Comparison of ENCODE assay signal across 8 cellular contexts in the genomic region with DNA sequence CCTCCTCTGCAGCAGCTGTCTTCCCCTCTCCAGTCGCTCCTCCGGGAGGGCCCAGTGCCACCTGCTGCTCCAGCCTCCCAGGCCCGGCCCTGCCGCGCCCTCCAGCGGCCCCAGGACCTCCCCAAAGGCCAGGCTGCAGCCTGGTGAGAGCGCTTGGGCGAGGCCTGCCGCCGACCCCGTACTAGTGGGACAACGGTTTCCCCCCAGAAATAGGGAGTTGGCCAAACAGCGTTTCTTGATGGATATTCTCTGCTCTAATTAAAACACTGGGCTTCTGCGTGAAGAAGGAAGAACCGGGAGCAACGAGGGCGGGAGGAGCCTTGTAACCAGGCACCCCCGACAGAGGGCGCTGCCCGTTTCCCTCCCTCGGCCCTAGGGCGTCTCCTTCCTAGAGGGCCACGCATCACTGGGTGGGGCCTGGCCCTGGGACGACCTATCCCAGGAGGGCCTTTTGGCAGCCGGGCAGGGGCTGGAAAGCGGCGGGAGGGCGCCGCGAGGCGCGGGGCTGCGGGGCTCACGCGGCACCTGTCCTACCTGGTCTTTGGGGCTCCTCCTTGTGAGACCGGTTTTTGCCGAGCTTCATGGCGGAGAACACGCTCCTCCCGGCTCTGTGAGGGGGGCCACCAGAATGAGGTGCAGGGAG. TPM values are rescaled to one million over a fixed set of nuclear protein-coding genes. Genes with fewer than 3 reads are reported as not detected.
DNase-seq lines count a peak whose midpoint lies in the region; ATAC-seq, FAIRE-seq and TF ChIP-seq lines count a peak whose summit lies in the region.

No MANE protein-coding gene starts in this region.

- CTCF ChIA-PET in PC-3 (lab: Charles Lee) = no interaction called here

- H3K4me3 ChIP-seq in PC-3 (ENCODE audit: low read length) = peak overlapping the region; percentile 35; the same call in 1 of the 2 replicates
- no peak overlapping the region for H3K4me3 ChIP-seq in fibroblast of pulmonary artery (replicated peaks; ENCODE audit: low read depth, low read length)

- peak; percentile 93 for DNase-seq in GM12891 (ENCODE audit: insufficient read length, low spot score)
- peak; percentile 98 for DNase-seq in HuH-7 (ENCODE audit: low spot score)
- DNase-seq in PC-3 = peak; percentile 66
- peak; percentile 92 for DNase-seq in activated T-cell treated with anti-CD3 and anti-CD28 coated beads, Interleukin-2, amount 50 U/mL, for 48 hours
- peak; percentile 39 for DNase-seq in fibroblast of pulmonary artery (ENCODE audit: low read depth)
- peak; percentile 63 to 84 (median 76) for DNase-seq in naive thymus-derived CD8-positive, alpha-beta T cell

- peaks cover 21% of the 10 kb centered on the region; the same call in 1 of the 2 replicates for H3K27me3 ChIP-seq in PC-3 (ENCODE audit: low read length)

- peaks cover 2 to 10% (median 6%) of the 10 kb centered on the region in 4 donors for H3K4me1 Mint-ChIP-seq in naive thymus-derived CD8-positive, alpha-beta T cell
- H3K4me1 Mint-ChIP-seq in stimulated activated memory B cell treated with anti-CD40 and anti-IgM and Interleukin-4, amounts not matched to agents 10 μg/mL and 1 μg/mL and 100 μg/mL, for 72 hours = peaks cover 9% of the 10 kb centered on the region

- no peak for TF ChIP-seq POLR2A in GM12891 (IDR thresholded peaks at IDR 0.05; ENCODE audit: low read depth, low read length)

- no peaks in the 10 kb centered on the region for H3K4me1 ChIP-seq in PC-3 (ENCODE audit: insufficient read depth, low read length)

- peak overlapping the region in 5 of 10 donors; percentile 35 to 81 (median 52) for H3K27ac Mint-ChIP-seq in naive thymus-derived CD8-positive, alpha-beta T cell
- H3K27ac Mint-ChIP-seq in stimulated activated memory B cell treated with anti-CD40 and anti-IgM and Interleukin-4, amounts not matched to agents 10 μg/mL and 1 μg/mL and 100 μg/mL, for 72 hours = peak overlapping the region; percentile 68

- peak; percentile 79 for FAIRE-seq in GM12891 (lab: Jason Lieb, UNC)

- intact Hi-C loops in PC-3 (cut with micrococcal nuclease) = no loop called here

- H3K9me3 ChIP-seq in PC-3 (ENCODE audit: low read length) = no peaks in the 10 kb centered on the region

- POLR2A ChIA-PET in PC-3 (lab: Charles Lee; ENCODE audit: unreplicated experiment) = no interaction called here
- POLR2A ChIA-PET in naive thymus-derived CD8-positive, alpha-beta T cell (lab: Charles Lee) = no interaction called here

- no peaks in the 10 kb centered on the region for H3K9me3 Mint-ChIP-seq in naive thymus-derived CD8-positive, alpha-beta T cell
- H3K9me3 Mint-ChIP-seq in stimulated activated memory B cell treated with anti-CD40 and anti-IgM and Interleukin-4, amounts not matched to agents 10 μg/mL and 1 μg/mL and 100 μg/mL, for 72 hours = no peaks in the 10 kb centered on the region

- H3K27me3 Mint-ChIP-seq in naive thymus-derived CD8-positive, alpha-beta T cell = peaks cover 0 to 4% (median under 1%) of the 10 kb centered on the region in 5 donors
- peaks cover 33% of the 10 kb centered on the region for H3K27me3 Mint-ChIP-seq in stimulated activated memory B cell treated with anti-CD40 and anti-IgM and Interleukin-4, amounts not matched to agents 10 μg/mL and 1 μg/mL and 100 μg/mL, for 72 hours

- no peaks in the 10 kb centered on the region for H3K36me3 Mint-ChIP-seq in naive thymus-derived CD8-positive, alpha-beta T cell
- no peaks in the 10 kb centered on the region for H3K36me3 Mint-ChIP-seq in stimulated activated memory B cell treated with anti-CD40 and anti-IgM and Interleukin-4, amounts not matched to agents 10 μg/mL and 1 μg/mL and 100 μg/mL, for 72 hours

- no peaks in the 10 kb centered on the region for H3K9me2 ChIP-seq in PC-3 (replicated peaks; ENCODE audit: low read length)

- TF ChIP-seq CTCF in PC-3 (conservative IDR thresholded peaks at IDR 0.05; ENCODE audit: low read depth, low read length) = peak; percentile 86
- peak; percentile 68 for TF ChIP-seq CTCF in fibroblast of pulmonary artery (IDR thresholded peaks at IDR 0.05; ENCODE audit: low read length, missing control alignments)

- no peaks in the 10 kb centered on the region for H4K20me1 ChIP-seq in PC-3 (ENCODE audit: low read length)

- no peaks in the 10 kb centered on the region for H3K79me2 ChIP-seq in PC-3 (ENCODE audit: low read length)

- no peaks in the 10 kb centered on the region for H3K36me3 ChIP-seq in PC-3 (ENCODE audit: low read depth, low read length)

- H3K4me3 Mint-ChIP-seq in naive thymus-derived CD8-positive, alpha-beta T cell = peak overlapping the region; percentile 74 to 85 (median 81)
- H3K4me3 Mint-ChIP-seq in stimulated activated memory B cell treated with anti-CD40 and anti-IgM and Interleukin-4, amounts not matched to agents 10 μg/mL and 1 μg/mL and 100 μg/mL, for 72 hours = peak overlapping the region; percentile 62

- H3K27ac ChIP-seq in PC-3 (ENCODE audit: low read length) = no peak overlapping the region

- BruUV-seq in PC-3 (replicated peaks; lab: Mats Ljungman, UMichigan) = no TSS peak

- H3K9ac ChIP-seq in PC-3 (ENCODE audit: low read length) = no peak overlapping the region

- peak overlapping the region; percentile 76 for H3K4me2 ChIP-seq in PC-3 (ENCODE audit: low read length)

- no peaks in the 10 kb centered on the region for H3F3A ChIP-seq in PC-3 (ENCODE audit: low read length, unreplicated experiment)

- H2AFZ ChIP-seq in PC-3 (ENCODE audit: low read length) = peak overlapping the region; percentile 35

- ATAC-seq in PC-3 (peak; percentile 85), GM19467 (IDR thresholded peaks at IDR 0.05; ENCODE audit: unreplicated experiment) (no peak)
- peak; percentile 98 to 99 for ATAC-seq in naive thymus-derived CD8-positive, alpha-beta T cell
- ATAC-seq in stimulated activated memory B cell treated with anti-CD40 and anti-IgM and Interleukin-4, amounts not matched to agents 10 μg/mL and 1 μg/mL and 100 μg/mL, for 72 hours = peak; percentile 84

TF ChIP-seq in GM12891, 5 proteins besides CTCF, POLR2A, EP300 and RAD21:
- TF ChIP-seq SPI1 (IDR thresholded peaks at IDR 0.05; ENCODE audit: low read depth, low read length) (no peak), PAX5 (IDR thresholded peaks at IDR 0.05; ENCODE audit: insufficient read depth, low read length, severe bottlenecking) (peak; percentile 7)
TF ChIP-seq in GM12891: peak in this region for 1.

RNA-seq across cellular contexts. Expression of gene OTOF, which starts 25.4 kb away (rescaled TPM):
- polyA plus RNA-seq in GM12891 (2012; ENCODE audit: low read depth, missing spikeins) = 0.04 TPM
- not detected in 2 replicates for total RNA-seq in PC-3 (2014; rRNA removed)
- under 1 TPM; 0.08 to 0.14 TPM for total RNA-seq in naive thymus-derived CD8-positive, alpha-beta T cell
- polyA plus RNA-seq in naive thymus-derived CD8-positive, alpha-beta T cell = under 1 TPM in 2 of 3 donors, not detected in 1; 0.09 to 0.23 TPM

Comparison
In these comparisons a context has a peak if more than half of its experiments do, and no peak if none do; other contexts are left out.
1. DNase-seq: peak in every context shown above with its lines; median percentile 98 in HuH-7; 93 in GM12891; 92 in activated T-cell treated with anti-CD3 and anti-CD28 coated beads, Interleukin-2, amount 50 U/mL, for 48 hours; 76 in naive thymus-derived CD8-positive, alpha-beta T cell; 66 in PC-3; 39 in fibroblast of pulmonary artery.